29 cellular contexts compared by ENCODE assay signal in the genomic region with DNA sequence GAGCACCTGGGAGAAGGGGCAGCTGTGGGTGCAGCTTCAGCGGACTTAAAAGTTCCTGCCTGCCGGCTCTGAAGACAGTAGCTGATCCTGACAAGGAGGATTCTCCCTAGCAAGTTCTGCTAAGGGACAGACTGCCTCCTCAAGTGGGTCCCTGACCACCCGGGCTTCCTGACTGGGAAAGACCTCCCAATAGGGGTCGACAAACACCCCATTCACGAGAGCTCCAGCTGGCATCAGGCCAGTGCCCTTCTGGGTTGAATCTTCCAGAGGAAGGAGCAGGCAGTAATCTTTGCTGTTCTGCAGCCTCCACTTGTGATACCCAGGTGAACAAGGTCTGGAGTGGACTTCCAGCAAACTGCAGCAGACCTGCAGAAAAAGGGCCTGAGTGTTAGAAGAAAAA.
"Had no signal": no experiment of that assay in that cellular context is flagged by ENCODE, and none has a peak within 500 bp of the region (broad histone marks: within the 10 kb centered on the region; RNA-seq: fewer than 3 reads in every experiment).

No MANE protein-coding gene starts in this region.

- H3K27ac ChIP-seq: KMS-11, PC-9, RWPE1, SK-N-MC had no signal

- H3K4me2 ChIP-seq: KMS-11, PC-9 had no signal

- ATAC-seq: Panc1, SK-N-SH treated with all-trans-retinoic acid at 6 μM for 48 hours, T-cell had no signal

- H2AFZ ChIP-seq: PC-9 had no signal

- H3K9ac ChIP-seq: KMS-11 had no signal

- DNase-seq: Karpas-422, MM.1S, MV-4-11, NCI-H1092, NCI-H1105, NCI-H1417 treated with DMSO at 0.1 percent for 48 hours, NCI-H1436 treated with DMSO at 0.1 percent for 48 hours, NCI-H1694 treated with DMSO at 0.1 percent for 48 hours, NCI-H187 treated with DMSO at 0.1 percent for 48 hours, NCI-H2029, NCI-H2081, NCI-H2171 treated with DMSO at 0.1 percent for 48 hours, NCI-H2227 treated with DMSO at 0.1 percent for 48 hours, NCI-H345, NCI-H446, NCI-H510A treated with DMSO at 0.1 percent for 48 hours, NCI-H524 treated with DMSO at 0.1 percent for 48 hours, NCI-H526 treated with DMSO at 0.1 percent for 48 hours, NCI-H774, PC-9, Right ventricle myocardium superior, SHP77 treated with DMSO at 0.1 percent for 48 hours, T-cell had no signal

- FAIRE-seq: RCC 7860 had no signal

- H3K4me3 ChIP-seq: PC-9, SK-N-MC had no signal
